ENCODE assay signal across 32 cellular contexts in the genomic region with DNA sequence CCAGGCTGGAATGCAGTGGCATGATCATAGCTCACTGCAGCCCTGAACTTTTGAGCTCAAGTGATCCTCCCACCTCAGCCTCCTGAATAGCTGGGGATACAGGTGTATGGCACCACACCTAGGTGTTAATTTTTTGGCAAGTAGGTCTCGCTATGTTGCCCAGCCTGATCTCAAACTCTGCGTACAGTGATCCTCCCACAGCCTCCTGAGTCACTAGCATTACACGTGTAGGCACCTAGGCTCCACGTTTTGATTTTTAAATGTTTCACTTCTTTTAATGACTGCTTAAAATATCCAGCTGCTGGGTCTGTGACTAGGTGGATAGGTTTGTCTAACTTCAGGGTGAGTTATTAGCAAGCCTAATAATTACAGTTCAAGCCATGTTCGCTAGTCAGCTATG.
"Had no signal": no experiment of that assay in that cellular context is flagged by ENCODE, and none has a peak within 500 bp of the region (broad histone marks: within the 10 kb centered on the region; RNA-seq: fewer than 3 reads in every experiment).

No MANE protein-coding gene starts in this region.

- H3K9me3 Mint-ChIP-seq: activated CD4-positive, alpha-beta memory T cell treated with anti-CD3 and anti-CD28 coated beads, Interleukin-2, amount 10 ng/mL, durations not matched to agents 7 days and 5 days; activated naive CD4-positive, alpha-beta T cell treated with anti-CD3 and anti-CD28 coated beads, Interleukin-2, amount 10 ng/mL, durations not matched to agents 7 days and 5 days; activated naive CD8-positive, alpha-beta T cell treated with anti-CD3 and anti-CD28 coated beads, Interleukin-2, amount 50 U/mL, for 24 hours had no signal

- DNase-seq: activated CD4-positive, alpha-beta memory T cell treated with anti-CD3 and anti-CD28 coated beads, Interleukin-2, amount 10 ng/mL, durations not matched to agents 7 days and 5 days; activated CD4-positive, alpha-beta T cell treated with anti-CD3 and anti-CD28 coated beads for 1 hour; activated CD4-positive, alpha-beta T cell treated with anti-CD3 and anti-CD28 coated beads for 48 hours; activated CD4-positive, CD25-positive, alpha-beta regulatory T cell; activated CD8-positive, alpha-beta memory T cell treated with anti-CD3 and anti-CD28 coated beads for 24 hours; activated CD8-positive, alpha-beta memory T cell treated with anti-CD3 and anti-CD28 coated beads, Interleukin-2, amount 50 U/mL, for 48 hours; activated effector memory CD4-positive, alpha-beta T cell treated with Interleukin-2 at 50 U/mL for 16 hours; activated naive CD4-positive, alpha-beta T cell treated with anti-CD3 and anti-CD28 coated beads, Interleukin-2, amount 10 ng/mL, durations not matched to agents 7 days and 5 days; activated naive CD8-positive, alpha-beta T cell treated with anti-CD3 and anti-CD28 coated beads, Interleukin-2, amount 50 U/mL, for 24 hours; activated T-cell treated with anti-CD3 and anti-CD28 coated beads, Interleukin-2, amount 50 U/mL, for 48 hours; aorta; brain microvascular endothelial cell; NCI-H1092 treated with DMSO at 0.1 percent for 48 hours; NCI-H187; NCI-H2029 treated with DMSO at 0.1 percent for 48 hours; NCI-H2107; NCI-H510A; NCI-H526; NCI-H748 treated with DMSO at 0.1 percent for 48 hours; NK-92 treated with Interleukin-12 subunit alpha and Interleukin-12 subunit beta, amount 100 ng/mL, for 24 hours; PC-9; SIG-M5; SW 1271; T-helper 1 cell; T-helper 2 cell; T-helper 9 cell; WERI-Rb-1 had no signal

- H3K4me3 Mint-ChIP-seq: activated CD4-positive, alpha-beta memory T cell treated with anti-CD3 and anti-CD28 coated beads, Interleukin-2, amount 10 ng/mL, durations not matched to agents 7 days and 5 days; activated CD8-positive, alpha-beta memory T cell treated with anti-CD3 and anti-CD28 coated beads, Interleukin-2, amount 10 ng/mL, durations not matched to agents 7 days and 5 days; activated naive CD4-positive, alpha-beta T cell treated with anti-CD3 and anti-CD28 coated beads, Interleukin-2, amount 10 ng/mL, durations not matched to agents 7 days and 5 days; activated naive CD8-positive, alpha-beta T cell; activated naive CD8-positive, alpha-beta T cell treated with anti-CD3 and anti-CD28 coated beads, Interleukin-2, amount 50 U/mL, for 24 hours had no signal

- H3K27ac Mint-ChIP-seq: activated CD4-positive, alpha-beta memory T cell treated with anti-CD3 and anti-CD28 coated beads, Interleukin-2, amount 10 ng/mL, durations not matched to agents 7 days and 5 days; activated CD8-positive, alpha-beta memory T cell treated with anti-CD3 and anti-CD28 coated beads, Interleukin-2, amount 10 ng/mL, durations not matched to agents 7 days and 5 days; activated naive CD4-positive, alpha-beta T cell treated with anti-CD3 and anti-CD28 coated beads, Interleukin-2, amount 10 ng/mL, durations not matched to agents 7 days and 5 days; activated naive CD8-positive, alpha-beta T cell; activated naive CD8-positive, alpha-beta T cell treated with anti-CD3 and anti-CD28 coated beads, Interleukin-2, amount 50 U/mL, for 24 hours had no signal

- H3K4me3 ChIP-seq: K562, PC-9 had no signal

- H3K4me1 Mint-ChIP-seq: activated CD4-positive, alpha-beta memory T cell treated with anti-CD3 and anti-CD28 coated beads, Interleukin-2, amount 10 ng/mL, durations not matched to agents 7 days and 5 days; activated CD8-positive, alpha-beta memory T cell treated with anti-CD3 and anti-CD28 coated beads, Interleukin-2, amount 10 ng/mL, durations not matched to agents 7 days and 5 days; activated naive CD4-positive, alpha-beta T cell treated with anti-CD3 and anti-CD28 coated beads, Interleukin-2, amount 10 ng/mL, durations not matched to agents 7 days and 5 days; activated naive CD8-positive, alpha-beta T cell treated with anti-CD3 and anti-CD28 coated beads, Interleukin-2, amount 50 U/mL, for 24 hours had no signal

- ATAC-seq: activated CD8-positive, alpha-beta memory T cell treated with anti-CD3 and anti-CD28 coated beads, Interleukin-2, amount 10 ng/mL, durations not matched to agents 7 days and 5 days; activated naive CD8-positive, alpha-beta T cell treated with anti-CD3 and anti-CD28 coated beads, Interleukin-2, amount 50 U/mL, for 24 hours; K562; Right ventricle myocardium inferior had no signal

- H3K27me3 ChIP-seq: brain microvascular endothelial cell had no signal

- H3K36me3 Mint-ChIP-seq: activated CD8-positive, alpha-beta memory T cell treated with anti-CD3 and anti-CD28 coated beads, Interleukin-2, amount 10 ng/mL, durations not matched to agents 7 days and 5 days had no signal

- H3K27ac ChIP-seq: brain microvascular endothelial cell, PC-9, RWPE1, WERI-Rb-1 had no signal
